Comparison of ENCODE assay signal across 8 cellular contexts in the genomic region with DNA sequence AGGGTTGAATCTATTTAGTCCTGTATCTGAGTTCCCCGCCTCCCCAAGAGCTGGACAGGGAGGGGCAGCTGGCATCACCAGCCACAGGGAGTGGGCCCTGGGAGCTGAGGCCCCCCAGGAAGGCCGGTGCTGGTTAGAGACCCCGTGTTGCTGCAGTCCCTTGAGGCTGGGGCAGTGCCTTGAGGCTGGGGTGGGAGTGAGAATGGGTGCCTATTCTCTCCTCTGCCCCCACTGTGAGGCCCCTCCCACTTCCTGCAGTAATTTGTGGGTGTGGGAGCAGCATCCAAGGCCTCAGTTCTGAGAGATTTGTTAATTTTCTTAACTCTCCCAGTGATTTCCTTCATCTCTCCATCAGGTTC. TPM values are rescaled to one million over a fixed set of nuclear protein-coding genes. Genes with fewer than 3 reads are reported as not detected.
A peak's percentile ranks its signal among the peaks of the same experiment; 100 is the strongest.
DNase-seq lines count a peak whose midpoint lies in the region; ATAC-seq and TF ChIP-seq lines count a peak whose summit lies in the region.

No MANE protein-coding gene starts in this region.

- TF ChIP-seq EP300 in esophagus muscularis mucosa (IDR thresholded peaks at IDR 0.05) = no peak

- ATAC-seq in GM21737 (IDR thresholded peaks at IDR 0.05; ENCODE audit: unreplicated experiment) (no peak), HG03439 (IDR thresholded peaks at IDR 0.05; ENCODE audit: unreplicated experiment) (no peak)

- H3K4me3 ChIP-seq in esophagus muscularis mucosa = no peak overlapping the region

- DNase-seq in activated CD4-positive, alpha-beta T cell treated with anti-CD3 and anti-CD28 coated beads, Interleukin-2, amount 50 U/mL, for 48 hours = peak; percentile 58 to 65
- DNase-seq in esophagus muscularis mucosa (ENCODE audit: extremely low spot score) (no peak), AG08396 (ENCODE audit: low spot score) (no peak), NCI-H345 treated with DMSO at 0.1 percent for 48 hours (lab: John Stamatoyannopoulos, UW; ENCODE audit: unreplicated experiment) (no peak)
- peak; percentile 43 for DNase-seq in stimulated activated CD8-positive, alpha-beta memory T cell treated with anti-CD3 and anti-CD28 coated beads, Interleukin-4, amount 100 ng/mL, for 24 hours (ENCODE audit: low read depth)

- TF ChIP-seq CTCF in esophagus muscularis mucosa (IDR thresholded peaks at IDR 0.05) = no peak

- H3K27me3 Mint-ChIP-seq in IgD-negative memory B cell = no peaks in the 10 kb centered on the region

- H3K4me1 ChIP-seq in esophagus muscularis mucosa = peaks cover 51 to 79% (median 66%) of the 10 kb centered on the region in 4 donors

- H3K4me3 Mint-ChIP-seq in IgD-negative memory B cell = peak overlapping the region in 3 of 4 donors; percentile 38 to 97 (median 57)

- H3K27ac ChIP-seq in esophagus muscularis mucosa (replicated peaks in 1 of 4) = peak overlapping the region; percentile 93 to 98 (median 96)

- no peaks in the 10 kb centered on the region for H3K9me3 Mint-ChIP-seq in IgD-negative memory B cell

- H3K4me1 Mint-ChIP-seq in IgD-negative memory B cell = peaks cover 38 to 42% (median 41%) of the 10 kb centered on the region in 3 donors

- intact Hi-C loops in esophagus muscularis mucosa (cut with DNase I) = loop anchor here (10.0 kb wide), 1 partner anchor 233 kb away; a partner anchor contains a TSS

- no peaks in the 10 kb centered on the region for H3K27me3 ChIP-seq in esophagus muscularis mucosa

- peaks cover 1% of the 10 kb centered on the region for H3K36me3 Mint-ChIP-seq in IgD-negative memory B cell

- WGBS in esophagus muscularis mucosa = 50% methylated on average over 1 of the region's 3 CpGs

- H3K9me3 ChIP-seq in esophagus muscularis mucosa = no peaks in the 10 kb centered on the region

- peak overlapping the region; percentile 76 to 80 (median 77) for H3K27ac Mint-ChIP-seq in IgD-negative memory B cell

- TF ChIP-seq POLR2A in esophagus muscularis mucosa (IDR thresholded peaks at IDR 0.05; ENCODE audit: low read depth) = no peak

- peaks cover 0 to 7% (median 0%) of the 10 kb centered on the region in 4 donors for H3K36me3 ChIP-seq in esophagus muscularis mucosa

RNA-seq across cellular contexts. Expression of a gene that starts 2.5 kb away (rescaled TPM):
- 101 TPM for polyA plus RNA-seq in IgD-negative memory B cell
- total RNA-seq in esophagus muscularis mucosa = 100 to 1,000 TPM in 3 of 4 donors, 10 to 100 TPM in 1; 97.9 to 164 (median 122) TPM

RNA-seq across cellular contexts. Expression of a gene that starts 4.1 kb away (rescaled TPM):
- polyA plus RNA-seq in IgD-negative memory B cell = 11.4 TPM
- total RNA-seq in esophagus muscularis mucosa = 100 to 1,000 TPM; 162 to 263 (median 225) TPM

RNA-seq across cellular contexts. Expression of a gene that starts 26.8 kb away (rescaled TPM):
- not detected for polyA plus RNA-seq in IgD-negative memory B cell
- 10 to 100 TPM; 20.7 to 57.4 (median 34.7) TPM for total RNA-seq in esophagus muscularis mucosa

Comparison
In these comparisons a context has a peak if more than half of its experiments do, and no peak if none do; other contexts are left out.
1. DNase-seq: peak in activated CD4-positive, alpha-beta T cell treated with anti-CD3 and anti-CD28 coated beads, Interleukin-2, amount 50 U/mL, for 48 hours (2 of 2) and stimulated activated CD8-positive, alpha-beta memory T cell treated with anti-CD3 and anti-CD28 coated beads, Interleukin-4, amount 100 ng/mL, for 24 hours (single experiment); none in esophagus muscularis mucosa (single experiment), AG08396 (single experiment) and NCI-H345 treated with DMSO at 0.1 percent for 48 hours (single experiment).